In genomic region chr6:112216699-112217551, GRCh38 we compare ENCODE assay signal across 10 cellular contexts. TPM values are rescaled to one million over a fixed set of nuclear protein-coding genes. Genes with fewer than 3 reads are reported as not detected.
DNase-seq lines count a peak whose midpoint lies in the region; ATAC-seq, FAIRE-seq and TF ChIP-seq lines count a peak whose summit lies in the region.
"Had no signal": no experiment of that assay in that cellular context is flagged by ENCODE, and none has a peak within 500 bp of the region (broad histone marks: within the 10 kb centered on the region; RNA-seq: fewer than 3 reads in every experiment).

No MANE protein-coding gene starts in this region.

- H3K4me1 ChIP-seq in esophagus muscularis mucosa (peaks cover 54 to 97% (median 91%) of the 10 kb centered on the region in 4 donors), parathyroid adenoma (peaks cover 6% of the 10 kb centered on the region)

- H3K36me3 ChIP-seq in esophagus muscularis mucosa (peaks cover 0 to 44% (median 11%) of the 10 kb centered on the region in 4 donors), parathyroid adenoma (ENCODE audit: control insufficient read depth, insufficient read depth, low read length) (no peaks in the 10 kb centered on the region)

- H3K9ac ChIP-seq in parathyroid adenoma: no peak overlapping the region

- no peak for TF ChIP-seq EP300 in esophagus muscularis mucosa (IDR thresholded peaks at IDR 0.05)

- H3K4me3 ChIP-seq in esophagus muscularis mucosa (no peak overlapping the region), parathyroid adenoma (ENCODE audit: low read depth, low read length) (no peak overlapping the region)

- no peaks in the 10 kb centered on the region for H3K9me3 ChIP-seq in esophagus muscularis mucosa
- H3K9me3 ChIP-seq in parathyroid adenoma (ENCODE audit: control insufficient read depth, low read length): no peaks in the 10 kb centered on the region

- no peak overlapping the region for H2AFZ ChIP-seq in parathyroid adenoma

- WGBS in esophagus muscularis mucosa: 46% methylated on average over 6 of the region's 6 CpGs

- H3K27me3 ChIP-seq in esophagus muscularis mucosa (no peaks in the 10 kb centered on the region), parathyroid adenoma (ENCODE audit: control insufficient read depth, insufficient read depth, low read length) (no peaks in the 10 kb centered on the region)

- no peaks in the 10 kb centered on the region for H3K79me2 ChIP-seq in parathyroid adenoma

- TF ChIP-seq POLR2A in esophagus muscularis mucosa (IDR thresholded peaks at IDR 0.05; ENCODE audit: low read depth) (no peak), GM12892 (IDR thresholded peaks at IDR 0.05; ENCODE audit: low read depth, low read length) (no peak)

- peak overlapping the region; percentile 25 for H3K4me2 ChIP-seq in parathyroid adenoma (ENCODE audit: low read length)

- TF ChIP-seq CTCF in esophagus muscularis mucosa (IDR thresholded peaks at IDR 0.05): no peak
- no peak for TF ChIP-seq CTCF in parathyroid adenoma (IDR thresholded peaks at IDR 0.05)
- no peak for TF ChIP-seq CTCF in GM20000 (IDR thresholded peaks at IDR 0.05; ENCODE audit: extremely low read depth, missing control alignments)

- no peak for FAIRE-seq in GM12892 (lab: Jason Lieb, UNC)
- FAIRE-seq: small intestine had no signal

- peak; percentile 90 for DNase-seq in EH (ENCODE audit: low read depth)
- peak; percentile 14 for DNase-seq in NCI-H69 (lab: John Stamatoyannopoulos, UW)
- DNase-seq in esophagus muscularis mucosa (ENCODE audit: extremely low spot score): no peak
- DNase-seq in GM20000 (ENCODE audit: low spot score): no peak
- no peak for DNase-seq in T1000 (lab: John Stamatoyannopoulos, UW)
- DNase-seq in GM12892 (ENCODE audit: insufficient read length): no peak
- DNase-seq: small intestine had no signal

- intact Hi-C loops in esophagus muscularis mucosa (cut with DNase I): loop anchor here (5.0 kb wide), 1 partner anchor 35 kb away; the partner anchor contains the start of gene LAMA4

- H3K27ac ChIP-seq in esophagus muscularis mucosa (replicated peaks in 1 of 4): peak overlapping the region; percentile 85 to 89 (median 87)
- H3K27ac ChIP-seq in parathyroid adenoma: no peak overlapping the region

- no peak for ATAC-seq in HG03457 (IDR thresholded peaks at IDR 0.05; ENCODE audit: unreplicated experiment)

RNA-seq across cellular contexts. Expression of gene LAMA4, which starts 37.4 kb away (rescaled TPM):
- total RNA-seq in esophagus muscularis mucosa: 100 to 1,000 TPM; 261 to 336 (median 303) TPM
- not detected for polyA plus RNA-seq in GM12892 (2012; ENCODE audit: missing spikeins)
- total RNA-seq: T-helper 1 cell treated with Interleukin-12 subunit alpha and Interleukin-12 subunit beta and Interleukin-4 antibody, amounts not matched to agents 30 ng/mL and 1 ng/mL, for 36 hours had no signal

Comparison
In these comparisons a context has a peak if more than half of its experiments do, and no peak if none do; other contexts are left out.
1. DNase-seq: peak in EH (single experiment) and NCI-H69 (single experiment); none in esophagus muscularis mucosa (single experiment), GM20000 (single experiment), T1000 (single experiment) and GM12892 (single experiment).